1 cellular context compared by ENCODE assay signal in the genomic region with DNA sequence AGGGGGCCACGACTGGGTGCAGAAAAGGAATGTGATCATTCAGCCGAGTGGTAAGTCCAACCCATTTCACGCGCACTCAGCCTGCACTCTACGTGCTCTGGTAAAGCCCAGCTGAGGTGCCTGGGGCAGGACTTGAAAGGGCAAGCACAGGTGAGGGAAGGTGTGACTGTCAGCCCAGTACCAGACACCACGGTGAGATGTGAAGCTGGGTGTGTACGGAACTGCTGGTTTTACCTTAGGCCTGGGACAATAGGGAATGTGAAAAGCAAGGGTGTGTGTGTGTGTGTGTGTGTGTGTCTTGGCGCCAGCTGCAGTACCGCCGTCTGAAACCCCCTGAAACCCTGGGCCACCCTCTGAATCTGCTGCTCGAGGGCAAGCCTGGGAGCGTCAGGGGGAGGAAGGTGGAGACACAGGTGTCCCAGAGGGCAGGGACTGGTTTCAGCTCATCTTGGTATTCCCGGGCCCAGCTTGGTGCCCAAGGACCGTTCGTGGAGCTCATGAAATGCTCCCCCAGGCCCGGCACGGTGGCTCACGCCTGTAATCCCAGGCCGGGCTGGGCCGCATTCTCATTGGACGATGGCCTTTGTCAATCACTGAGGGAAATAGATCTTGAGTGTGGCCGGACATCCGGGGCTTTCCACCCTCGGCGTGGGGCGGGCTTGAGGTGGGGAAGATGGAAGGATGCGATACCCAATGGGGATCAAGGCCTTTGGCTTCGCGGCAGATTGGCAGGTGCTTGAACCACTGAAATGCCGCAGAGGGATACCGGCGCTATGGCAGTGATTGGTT.
TF ChIP-seq lines count a peak whose summit lies in the region.

No MANE protein-coding gene starts in this region.

TF ChIP-seq in K562, 482 proteins besides CTCF, POLR2A, EP300 and RAD21 (continued from another document and continues in another):
- TF ChIP-seq, protein P1, sequence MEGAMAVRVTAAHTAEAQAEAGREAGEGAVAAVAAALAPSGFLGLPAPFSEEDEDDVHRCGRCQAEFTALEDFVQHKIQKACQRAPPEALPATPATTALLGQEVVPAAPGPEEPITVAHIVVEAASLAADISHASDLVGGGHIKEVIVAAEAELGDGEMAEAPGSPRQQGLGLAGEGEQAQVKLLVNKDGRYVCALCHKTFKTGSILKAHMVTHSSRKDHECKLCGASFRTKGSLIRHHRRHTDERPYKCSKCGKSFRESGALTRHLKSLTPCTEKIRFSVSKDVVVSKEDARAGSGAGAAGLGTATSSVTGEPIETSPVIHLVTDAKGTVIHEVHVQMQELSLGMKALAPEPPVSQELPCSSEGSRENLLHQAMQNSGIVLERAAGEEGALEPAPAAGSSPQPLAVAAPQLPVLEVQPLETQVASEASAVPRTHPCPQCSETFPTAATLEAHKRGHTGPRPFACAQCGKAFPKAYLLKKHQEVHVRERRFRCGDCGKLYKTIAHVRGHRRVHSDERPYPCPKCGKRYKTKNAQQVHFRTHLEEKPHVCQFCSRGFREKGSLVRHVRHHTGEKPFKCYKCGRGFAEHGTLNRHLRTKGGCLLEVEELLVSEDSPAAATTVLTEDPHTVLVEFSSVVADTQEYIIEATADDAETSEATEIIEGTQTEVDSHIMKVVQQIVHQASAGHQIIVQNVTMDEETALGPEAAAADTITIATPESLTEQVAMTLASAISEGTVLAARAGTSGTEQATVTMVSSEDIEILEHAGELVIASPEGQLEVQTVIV (CRISPR knock-in tag; IDR thresholded peaks at IDR 0.05; ENCODE audit: borderline replicate concordance): no peak
- peak; percentile 29 for TF ChIP-seq PHF20 (IDR thresholded peaks at IDR 0.05; ENCODE audit: partially characterized antibody)
- TF ChIP-seq RBM34 (IDR thresholded peaks at IDR 0.05; ENCODE audit: borderline replicate concordance, insufficient read depth, low read length): no peak
- peak; percentile 20 for TF ChIP-seq KDM5B (IDR thresholded peaks at IDR 0.05; ENCODE audit: insufficient replicate concordance, low read depth, low read length)
- TF ChIP-seq, protein P2, sequence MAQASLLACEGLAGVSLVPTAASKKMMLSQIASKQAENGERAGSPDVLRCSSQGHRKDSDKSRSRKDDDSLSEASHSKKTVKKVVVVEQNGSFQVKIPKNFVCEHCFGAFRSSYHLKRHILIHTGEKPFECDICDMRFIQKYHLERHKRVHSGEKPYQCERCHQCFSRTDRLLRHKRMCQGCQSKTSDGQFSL (CRISPR knock-in tag; IDR thresholded peaks at IDR 0.05): no peak
- TF ChIP-seq, protein P2 (tag; IDR thresholded peaks at IDR 0.05): no peak
- TF ChIP-seq RBM25 (IDR thresholded peaks at IDR 0.05; ENCODE audit: low read depth, low read length, severe bottlenecking): peak; percentile 97
- TF ChIP-seq, protein P3, sequence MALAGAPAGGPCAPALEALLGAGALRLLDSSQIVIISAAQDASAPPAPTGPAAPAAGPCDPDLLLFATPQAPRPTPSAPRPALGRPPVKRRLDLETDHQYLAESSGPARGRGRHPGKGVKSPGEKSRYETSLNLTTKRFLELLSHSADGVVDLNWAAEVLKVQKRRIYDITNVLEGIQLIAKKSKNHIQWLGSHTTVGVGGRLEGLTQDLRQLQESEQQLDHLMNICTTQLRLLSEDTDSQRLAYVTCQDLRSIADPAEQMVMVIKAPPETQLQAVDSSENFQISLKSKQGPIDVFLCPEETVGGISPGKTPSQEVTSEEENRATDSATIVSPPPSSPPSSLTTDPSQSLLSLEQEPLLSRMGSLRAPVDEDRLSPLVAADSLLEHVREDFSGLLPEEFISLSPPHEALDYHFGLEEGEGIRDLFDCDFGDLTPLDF (CRISPR knock-in tag; IDR thresholded peaks at IDR 0.05): peak; percentile 59; the same call in 1 of the 2 replicates
- TF ChIP-seq, protein P4, sequence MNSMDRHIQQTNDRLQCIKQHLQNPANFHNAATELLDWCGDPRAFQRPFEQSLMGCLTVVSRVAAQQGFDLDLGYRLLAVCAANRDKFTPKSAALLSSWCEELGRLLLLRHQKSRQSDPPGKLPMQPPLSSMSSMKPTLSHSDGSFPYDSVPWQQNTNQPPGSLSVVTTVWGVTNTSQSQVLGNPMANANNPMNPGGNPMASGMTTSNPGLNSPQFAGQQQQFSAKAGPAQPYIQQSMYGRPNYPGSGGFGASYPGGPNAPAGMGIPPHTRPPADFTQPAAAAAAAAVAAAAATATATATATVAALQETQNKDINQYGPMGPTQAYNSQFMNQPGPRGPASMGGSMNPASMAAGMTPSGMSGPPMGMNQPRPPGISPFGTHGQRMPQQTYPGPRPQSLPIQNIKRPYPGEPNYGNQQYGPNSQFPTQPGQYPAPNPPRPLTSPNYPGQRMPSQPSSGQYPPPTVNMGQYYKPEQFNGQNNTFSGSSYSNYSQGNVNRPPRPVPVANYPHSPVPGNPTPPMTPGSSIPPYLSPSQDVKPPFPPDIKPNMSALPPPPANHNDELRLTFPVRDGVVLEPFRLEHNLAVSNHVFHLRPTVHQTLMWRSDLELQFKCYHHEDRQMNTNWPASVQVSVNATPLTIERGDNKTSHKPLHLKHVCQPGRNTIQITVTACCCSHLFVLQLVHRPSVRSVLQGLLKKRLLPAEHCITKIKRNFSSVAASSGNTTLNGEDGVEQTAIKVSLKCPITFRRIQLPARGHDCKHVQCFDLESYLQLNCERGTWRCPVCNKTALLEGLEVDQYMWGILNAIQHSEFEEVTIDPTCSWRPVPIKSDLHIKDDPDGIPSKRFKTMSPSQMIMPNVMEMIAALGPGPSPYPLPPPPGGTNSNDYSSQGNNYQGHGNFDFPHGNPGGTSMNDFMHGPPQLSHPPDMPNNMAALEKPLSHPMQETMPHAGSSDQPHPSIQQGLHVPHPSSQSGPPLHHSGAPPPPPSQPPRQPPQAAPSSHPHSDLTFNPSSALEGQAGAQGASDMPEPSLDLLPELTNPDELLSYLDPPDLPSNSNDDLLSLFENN (IDR thresholded peaks at IDR 0.05; ENCODE audit: low read depth in 2 of 2, low read length in 2 of 2): no peak
- TF ChIP-seq GTF2E2 (tag; IDR thresholded peaks at IDR 0.05): 0 out of 2 replicates have a peak, but pooled peaks have one; percentile 2
- TF ChIP-seq POLR2AphosphoS5 (IDR thresholded peaks at IDR 0.05; ENCODE audit: control insufficient read depth, insufficient read depth, low read depth, low read length): 0 out of 2 replicates have a peak, but pooled peaks have one; percentile 13
- TF ChIP-seq NCOA1 (IDR thresholded peaks at IDR 0.05; ENCODE audit: low read depth): no peak
- TF ChIP-seq SMAD4 (CRISPR knock-in tag; conservative IDR thresholded peaks at IDR 0.05): peak; percentile 68
- TF ChIP-seq, protein P5, sequence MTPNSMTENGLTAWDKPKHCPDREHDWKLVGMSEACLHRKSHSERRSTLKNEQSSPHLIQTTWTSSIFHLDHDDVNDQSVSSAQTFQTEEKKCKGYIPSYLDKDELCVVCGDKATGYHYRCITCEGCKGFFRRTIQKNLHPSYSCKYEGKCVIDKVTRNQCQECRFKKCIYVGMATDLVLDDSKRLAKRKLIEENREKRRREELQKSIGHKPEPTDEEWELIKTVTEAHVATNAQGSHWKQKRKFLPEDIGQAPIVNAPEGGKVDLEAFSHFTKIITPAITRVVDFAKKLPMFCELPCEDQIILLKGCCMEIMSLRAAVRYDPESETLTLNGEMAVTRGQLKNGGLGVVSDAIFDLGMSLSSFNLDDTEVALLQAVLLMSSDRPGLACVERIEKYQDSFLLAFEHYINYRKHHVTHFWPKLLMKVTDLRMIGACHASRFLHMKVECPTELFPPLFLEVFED (CRISPR knock-in tag; conservative IDR thresholded peaks at IDR 0.05): 0 out of 2 replicates have a peak, but pooled peaks have one; percentile 6
- TF ChIP-seq SUPT5H (IDR thresholded peaks at IDR 0.05): peak; percentile 66
- TF ChIP-seq, protein P6, sequence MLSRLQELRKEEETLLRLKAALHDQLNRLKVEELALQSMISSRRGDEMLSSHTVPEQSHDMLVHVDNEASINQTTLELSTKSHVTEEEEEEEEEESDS (CRISPR knock-in tag; IDR thresholded peaks at IDR 0.05): no peak
- TF ChIP-seq EP400 (IDR thresholded peaks at IDR 0.05): peak; percentile 41; the same call in 1 of the 2 replicates
- 0 out of 2 replicates have a peak, but pooled peaks have one; percentile 21 for TF ChIP-seq ETV1 (tag; conservative IDR thresholded peaks at IDR 0.05; ENCODE audit: low read depth)
- TF ChIP-seq CBX8 (IDR thresholded peaks at IDR 0.05; ENCODE audit: borderline replicate concordance, extremely low read depth, low read depth, low read length, poor library complexity, severe bottlenecking): no peak
- TF ChIP-seq MCM2 (IDR thresholded peaks at IDR 0.05; ENCODE audit: low read depth): no peak
- TF ChIP-seq, protein P7, sequence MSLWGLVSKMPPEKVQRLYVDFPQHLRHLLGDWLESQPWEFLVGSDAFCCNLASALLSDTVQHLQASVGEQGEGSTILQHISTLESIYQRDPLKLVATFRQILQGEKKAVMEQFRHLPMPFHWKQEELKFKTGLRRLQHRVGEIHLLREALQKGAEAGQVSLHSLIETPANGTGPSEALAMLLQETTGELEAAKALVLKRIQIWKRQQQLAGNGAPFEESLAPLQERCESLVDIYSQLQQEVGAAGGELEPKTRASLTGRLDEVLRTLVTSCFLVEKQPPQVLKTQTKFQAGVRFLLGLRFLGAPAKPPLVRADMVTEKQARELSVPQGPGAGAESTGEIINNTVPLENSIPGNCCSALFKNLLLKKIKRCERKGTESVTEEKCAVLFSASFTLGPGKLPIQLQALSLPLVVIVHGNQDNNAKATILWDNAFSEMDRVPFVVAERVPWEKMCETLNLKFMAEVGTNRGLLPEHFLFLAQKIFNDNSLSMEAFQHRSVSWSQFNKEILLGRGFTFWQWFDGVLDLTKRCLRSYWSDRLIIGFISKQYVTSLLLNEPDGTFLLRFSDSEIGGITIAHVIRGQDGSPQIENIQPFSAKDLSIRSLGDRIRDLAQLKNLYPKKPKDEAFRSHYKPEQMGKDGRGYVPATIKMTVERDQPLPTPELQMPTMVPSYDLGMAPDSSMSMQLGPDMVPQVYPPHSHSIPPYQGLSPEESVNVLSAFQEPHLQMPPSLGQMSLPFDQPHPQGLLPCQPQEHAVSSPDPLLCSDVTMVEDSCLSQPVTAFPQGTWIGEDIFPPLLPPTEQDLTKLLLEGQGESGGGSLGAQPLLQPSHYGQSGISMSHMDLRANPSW (CRISPR knock-in tag; IDR thresholded peaks at IDR 0.05): no peak
- TF ChIP-seq ZNF316 (IDR thresholded peaks at IDR 0.05): peak; percentile 35; the same call in 1 of the 2 replicates
- TF ChIP-seq ZFX (CRISPR knock-in tag; IDR thresholded peaks at IDR 0.05): peak; percentile 92
- TF ChIP-seq, protein P8, sequence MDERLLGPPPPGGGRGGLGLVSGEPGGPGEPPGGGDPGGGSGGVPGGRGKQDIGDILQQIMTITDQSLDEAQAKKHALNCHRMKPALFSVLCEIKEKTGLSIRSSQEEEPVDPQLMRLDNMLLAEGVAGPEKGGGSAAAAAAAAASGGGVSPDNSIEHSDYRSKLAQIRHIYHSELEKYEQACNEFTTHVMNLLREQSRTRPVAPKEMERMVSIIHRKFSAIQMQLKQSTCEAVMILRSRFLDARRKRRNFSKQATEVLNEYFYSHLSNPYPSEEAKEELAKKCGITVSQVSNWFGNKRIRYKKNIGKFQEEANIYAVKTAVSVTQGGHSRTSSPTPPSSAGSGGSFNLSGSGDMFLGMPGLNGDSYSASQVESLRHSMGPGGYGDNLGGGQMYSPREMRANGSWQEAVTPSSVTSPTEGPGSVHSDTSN (CRISPR knock-in tag; IDR thresholded peaks at IDR 0.05; ENCODE audit: low read depth): peak; percentile 91
- TF ChIP-seq, protein P8 (tag; conservative IDR thresholded peaks at IDR 0.05; ENCODE audit: low read depth): peak; percentile 100
- TF ChIP-seq FOS (IDR thresholded peaks at IDR 0.05; ENCODE audit: extremely low read depth, insufficient read length): peak; percentile 99
- TF ChIP-seq MTA2 (IDR thresholded peaks at IDR 0.05; ENCODE audit: low read depth): no peak
- TF ChIP-seq, protein P9, sequence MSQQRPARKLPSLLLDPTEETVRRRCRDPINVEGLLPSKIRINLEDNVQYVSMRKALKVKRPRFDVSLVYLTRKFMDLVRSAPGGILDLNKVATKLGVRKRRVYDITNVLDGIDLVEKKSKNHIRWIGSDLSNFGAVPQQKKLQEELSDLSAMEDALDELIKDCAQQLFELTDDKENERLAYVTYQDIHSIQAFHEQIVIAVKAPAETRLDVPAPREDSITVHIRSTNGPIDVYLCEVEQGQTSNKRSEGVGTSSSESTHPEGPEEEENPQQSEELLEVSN (IDR thresholded peaks at IDR 0.05; ENCODE audit: borderline replicate concordance in 1 of 2, extremely low read depth in 1 of 2, insufficient read depth in 1 of 2, insufficient read length in 1 of 2, low read depth in 1 of 2, low read length in 1 of 2, poor library complexity in 1 of 2, severe bottlenecking in 1 of 2): peak in 1 of 2 experiments; percentile 39
- no peak for TF ChIP-seq HOXB6 (CRISPR knock-in tag; IDR thresholded peaks at IDR 0.05; ENCODE audit: borderline replicate concordance)
- peak; percentile 98 for TF ChIP-seq NEUROD1 (IDR thresholded peaks at IDR 0.05; ENCODE audit: borderline replicate concordance, low read depth, low read length, partially characterized antibody)
- TF ChIP-seq, protein P10, sequence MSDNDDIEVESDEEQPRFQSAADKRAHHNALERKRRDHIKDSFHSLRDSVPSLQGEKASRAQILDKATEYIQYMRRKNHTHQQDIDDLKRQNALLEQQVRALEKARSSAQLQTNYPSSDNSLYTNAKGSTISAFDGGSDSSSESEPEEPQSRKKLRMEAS (CRISPR knock-in tag; IDR thresholded peaks at IDR 0.05): peak; percentile 63
- 0 out of 4 replicates have a peak, but pooled peaks of 1 of the 2 experiments have one; percentile 34 for TF ChIP-seq ARNT (IDR thresholded peaks at IDR 0.05)
- TF ChIP-seq, protein P11, sequence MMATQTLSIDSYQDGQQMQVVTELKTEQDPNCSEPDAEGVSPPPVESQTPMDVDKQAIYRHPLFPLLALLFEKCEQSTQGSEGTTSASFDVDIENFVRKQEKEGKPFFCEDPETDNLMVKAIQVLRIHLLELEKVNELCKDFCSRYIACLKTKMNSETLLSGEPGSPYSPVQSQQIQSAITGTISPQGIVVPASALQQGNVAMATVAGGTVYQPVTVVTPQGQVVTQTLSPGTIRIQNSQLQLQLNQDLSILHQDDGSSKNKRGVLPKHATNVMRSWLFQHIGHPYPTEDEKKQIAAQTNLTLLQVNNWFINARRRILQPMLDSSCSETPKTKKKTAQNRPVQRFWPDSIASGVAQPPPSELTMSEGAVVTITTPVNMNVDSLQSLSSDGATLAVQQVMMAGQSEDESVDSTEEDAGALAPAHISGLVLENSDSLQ (IDR thresholded peaks at IDR 0.05): peak; percentile 100
- TF ChIP-seq KAT8 (IDR thresholded peaks at IDR 0.05; ENCODE audit: low read depth): no peak
- TF ChIP-seq PHF8 (IDR thresholded peaks at IDR 0.05; ENCODE audit: borderline replicate concordance, low read length): peak; percentile 66; the same call in 1 of the 2 replicates
